Comparison of ENCODE assay signal across 27 cellular contexts in the genomic region with DNA sequence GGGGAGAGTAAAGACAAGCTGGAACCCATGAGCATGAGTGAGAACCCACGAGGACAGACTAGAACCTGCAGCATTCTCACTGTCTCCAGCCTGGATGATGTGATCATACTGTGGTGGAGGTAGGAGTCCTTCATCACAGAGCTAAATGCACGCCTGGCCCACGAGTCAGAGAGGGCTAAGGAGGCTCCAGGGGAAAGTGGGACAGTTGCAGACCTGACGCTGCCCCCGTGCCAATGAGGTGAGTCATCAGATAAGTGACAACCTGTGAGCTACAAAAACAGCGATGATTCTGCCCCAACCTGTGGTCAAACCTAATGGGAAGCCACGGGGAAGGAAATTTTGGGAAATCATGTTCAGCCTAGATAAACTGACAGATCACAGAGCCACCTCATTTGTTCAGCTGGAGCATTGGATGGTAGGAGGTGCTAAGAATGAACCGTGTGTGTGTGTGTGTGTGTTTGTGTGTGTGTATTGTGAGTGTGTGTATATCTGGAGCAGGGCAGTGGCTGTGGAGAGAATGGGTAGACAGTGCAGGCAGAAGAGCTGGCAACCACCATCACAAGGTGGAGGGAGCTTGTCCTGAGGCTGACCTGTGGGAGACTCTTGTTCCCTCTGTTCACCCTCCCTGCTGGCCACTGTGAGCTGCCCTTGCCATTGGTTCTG.
DNase-seq lines count a peak whose midpoint lies in the region; ATAC-seq, FAIRE-seq and TF ChIP-seq lines count a peak whose summit lies in the region.
"Had no signal": no experiment of that assay in that cellular context is flagged by ENCODE, and none has a peak within 500 bp of the region (broad histone marks: within the 10 kb centered on the region; RNA-seq: fewer than 3 reads in every experiment).

No MANE protein-coding gene starts in this region.

- DNase-seq in DMS53 (lab: John Stamatoyannopoulos, UW) (peak; percentile 41), DMS53 treated with DMSO at 0.1 percent for 48 hours (lab: John Stamatoyannopoulos, UW; ENCODE audit: unreplicated experiment) (no peak), MG63 (peak; percentile 33), bronchial epithelial cell (ENCODE audit: low read depth) (peak; percentile 15), renal cortical epithelial cell (ENCODE audit: low read depth) (peak; percentile 3)
- DNase-seq: activated CD4-positive, alpha-beta T cell treated with anti-CD3 and anti-CD28 coated beads for 36 hours; activated CD8-positive, alpha-beta memory T cell treated with anti-CD3 and anti-CD28 coated beads for 24 hours; activated gamma-delta T cell treated with Interleukin-2 at 50 U/mL for 16 hours; activated naive CD8-positive, alpha-beta T cell treated with anti-CD3 and anti-CD28 coated beads, Interleukin-2, amount 50 U/mL, for 24 hours; activated T-cell treated with anti-CD3 and anti-CD28 coated beads, Interleukin-2, amount 50 U/mL, for 1 hour; CD4-positive, CD25-positive, alpha-beta regulatory T cell; natural killer cell; NCI-H1436; NCI-H446; NCI-H82; occipital lobe; T-helper 2 cell had no signal

- no peaks in the 10 kb centered on the region; the same call in 1 of the 2 replicates for H3K9me3 ChIP-seq in MG63
- H3K9me3 ChIP-seq: thoracic aorta, vagina had no signal

- TF ChIP-seq CTCF in bronchial epithelial cell (IDR thresholded peaks at IDR 0.05; ENCODE audit: insufficient read depth, low read length, severe bottlenecking), result no peak

- FAIRE-seq in bronchial epithelial cell (lab: Jason Lieb, UNC), result no peak
- FAIRE-seq: endothelial cell of umbilical vein, K562, keratinocyte had no signal

- ATAC-seq in HG03457 (IDR thresholded peaks at IDR 0.05; ENCODE audit: unreplicated experiment) (no peak), HG03342 (IDR thresholded peaks at IDR 0.05; ENCODE audit: unreplicated experiment) (no peak), HG02884 (IDR thresholded peaks at IDR 0.05; ENCODE audit: unreplicated experiment) (no peak)
- ATAC-seq: activated CD4-positive, alpha-beta T cell treated with anti-CD3 and anti-CD28 coated beads for 36 hours; activated naive CD8-positive, alpha-beta T cell treated with anti-CD3 and anti-CD28 coated beads, Interleukin-2, amount 50 U/mL, for 24 hours; K562; natural killer cell had no signal

- H3K36me3 ChIP-seq in MG63 (no peaks in the 10 kb centered on the region), bronchial epithelial cell (ENCODE audit: control insufficient read depth, insufficient read depth, low read length) (no peaks in the 10 kb centered on the region)
- H3K36me3 ChIP-seq: thoracic aorta, vagina had no signal

- peaks cover 3% of the 10 kb centered on the region; the same call in 1 of the 2 replicates for H3K27me3 ChIP-seq in MG63
- H3K27me3 ChIP-seq in bronchial epithelial cell (ENCODE audit: control insufficient read depth, insufficient read depth, low read length), result no peaks in the 10 kb centered on the region
- H3K27me3 ChIP-seq: vagina had no signal

- no peak overlapping the region for H3K4me3 ChIP-seq in MG63
- no peak overlapping the region for H3K4me3 ChIP-seq in bronchial epithelial cell (ENCODE audit: low read depth, low read length)
- H3K4me3 ChIP-seq: K562, SK-N-MC, skin epidermis, thoracic aorta, vagina had no signal
